Comparison of ENCODE assay signal across 8 cellular contexts in the genomic region with DNA sequence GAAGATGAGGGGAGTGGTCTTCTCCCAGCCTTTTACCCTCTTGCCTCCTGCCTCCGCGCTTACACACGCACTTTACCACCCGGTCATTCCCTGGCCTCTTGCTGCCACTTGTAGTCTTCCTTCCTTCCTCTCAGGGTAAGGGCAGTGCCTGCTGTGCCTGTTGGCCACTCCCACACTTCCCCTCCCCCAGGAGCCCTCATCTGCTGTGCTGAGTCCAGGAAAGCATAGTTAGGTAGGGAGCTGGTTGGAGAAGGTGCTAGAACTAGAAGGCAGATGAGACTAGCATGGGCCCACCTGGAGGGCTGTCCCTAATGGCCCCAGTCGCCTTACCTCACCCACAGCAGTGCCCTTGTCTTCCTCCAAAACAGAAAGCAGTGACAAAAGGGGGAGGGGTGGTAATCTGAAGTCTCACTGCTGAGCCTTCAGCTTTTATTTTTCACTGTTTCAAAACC. TPM values are rescaled to one million over a fixed set of nuclear protein-coding genes. Genes with fewer than 3 reads are reported as not detected.
DNase-seq lines count a peak whose midpoint lies in the region; ATAC-seq, FAIRE-seq and TF ChIP-seq lines count a peak whose summit lies in the region.

No MANE protein-coding gene starts in this region.

- no peak for FAIRE-seq in D721Med (lab: Jason Lieb, UNC)

- H3K4me1 ChIP-seq in KMS-11 (ENCODE audit: low read depth, poor library complexity, severe bottlenecking) = peaks cover 61% of the 10 kb centered on the region

- H3K27ac Mint-ChIP-seq in osteocyte (ENCODE audit: unreplicated experiment) = peak overlapping the region; percentile 80

- H3K79me2 ChIP-seq in KMS-11 (ENCODE audit: insufficient read depth, low read depth) = no peaks in the 10 kb centered on the region

- H3K4me3 ChIP-seq in KMS-11 (IDR thresholded peaks at IDR 0.05; ENCODE audit: insufficient read depth, low read depth, low read length) = no peak overlapping the region
- no peak overlapping the region for H3K4me3 ChIP-seq in epithelial cell of esophagus (ENCODE audit: low read length)

- ATAC-seq in HG02678 (IDR thresholded peaks at IDR 0.05; ENCODE audit: unreplicated experiment) = no peak

- H3K27me3 Mint-ChIP-seq in osteocyte (ENCODE audit: unreplicated experiment) = no peaks in the 10 kb centered on the region

- H3K4me3 Mint-ChIP-seq in osteocyte (ENCODE audit: unreplicated experiment) = peak overlapping the region; percentile 2

- DNase-seq in RPMI8226 = peak; percentile 68
- DNase-seq in epithelial cell of esophagus (ENCODE audit: low read depth) = peak; percentile 75
- DNase-seq in osteocyte (ENCODE audit: extremely low spot score, unreplicated experiment) = no peak
- no peak for DNase-seq in cerebellar cortex (ENCODE audit: low spot score)
- DNase-seq in D721Med (ENCODE audit: insufficient read length, low spot score) = no peak
- DNase-seq in GF-D8 (lab: John Stamatoyannopoulos, UW) = no peak

- no peaks in the 10 kb centered on the region for H4K20me1 ChIP-seq in KMS-11 (ENCODE audit: insufficient read depth)

- TF ChIP-seq CTCF in KMS-11 (conservative IDR thresholded peaks at IDR 0.05; ENCODE audit: low read depth, low read length) (no peak), epithelial cell of esophagus (IDR thresholded peaks at IDR 0.05; ENCODE audit: insufficient read depth, low read depth, low read length, missing control alignments) (no peak), osteocyte (IDR thresholded peaks at IDR 0.05) (no peak), D721Med (IDR thresholded peaks at IDR 0.05; ENCODE audit: insufficient read depth, missing control alignments) (no peak)

- H3K27me3 ChIP-seq in KMS-11 (ENCODE audit: insufficient read depth, low read depth) = no peaks in the 10 kb centered on the region

- peak overlapping the region; percentile 34; the same call in 1 of the 2 replicates for H3K9ac ChIP-seq in KMS-11

- no peaks in the 10 kb centered on the region for H3K9me3 Mint-ChIP-seq in osteocyte (ENCODE audit: unreplicated experiment)

- H2AFZ ChIP-seq in KMS-11 (ENCODE audit: low read depth) = peak overlapping the region; percentile 34; the same call in 1 of the 2 replicates

- no peaks in the 10 kb centered on the region for H3K36me3 ChIP-seq in KMS-11 (ENCODE audit: insufficient read depth)

- peaks cover 59% of the 10 kb centered on the region for H3K4me1 Mint-ChIP-seq in osteocyte (ENCODE audit: unreplicated experiment)

- H3K36me3 Mint-ChIP-seq in osteocyte (ENCODE audit: unreplicated experiment) = peaks cover 19% of the 10 kb centered on the region

- H3K27ac ChIP-seq in KMS-11 = peak overlapping the region; percentile 83

- peak overlapping the region; percentile 66 for H3K4me2 ChIP-seq in KMS-11

RNA-seq across cellular contexts. Expression of gene SRSF5, which starts 54.3 kb away (rescaled TPM):
- total RNA-seq in osteocyte = 245 and 279 TPM in 2 replicates

Comparison
In these comparisons a context has a peak if more than half of its experiments do, and no peak if none do; other contexts are left out.
1. DNase-seq: peak in RPMI8226 (single experiment) and epithelial cell of esophagus (single experiment); none in osteocyte (single experiment), cerebellar cortex (single experiment), D721Med (single experiment) and GF-D8 (single experiment).